In the genomic region with DNA sequence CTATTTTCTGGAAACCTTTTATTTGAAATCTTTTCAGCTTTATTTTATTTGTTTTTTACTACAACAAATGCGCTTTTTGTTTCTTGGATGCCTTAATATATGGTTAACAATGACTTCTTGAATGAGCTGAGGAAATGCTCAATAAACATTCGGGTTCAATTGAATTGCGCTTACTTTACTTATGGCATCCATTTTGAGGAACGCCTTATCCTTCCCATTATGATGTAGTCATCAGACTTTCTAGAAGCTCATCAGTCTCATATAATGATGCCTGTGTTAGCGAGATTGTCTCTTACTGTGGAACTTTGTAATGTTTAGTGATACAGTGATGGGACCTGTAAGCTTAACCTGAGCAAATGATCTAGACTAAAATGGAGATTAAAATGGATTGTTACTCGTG, we compare ENCODE assay signal across 1 cellular context.
TF ChIP-seq lines count a peak whose summit lies in the region.

No MANE protein-coding gene starts in this region.

TF ChIP-seq in HepG2, 621 proteins besides CTCF, POLR2A, EP300 and RAD21:
- TF ChIP-seq ZNF556 (CRISPR knock-in tag; IDR thresholded peaks at IDR 0.05; ENCODE audit: borderline replicate concordance), result no peak
- TF ChIP-seq HDAC1 (CRISPR knock-in tag; IDR thresholded peaks at IDR 0.05), result no peak
- no peak for TF ChIP-seq TBP (CRISPR knock-in tag; IDR thresholded peaks at IDR 0.05)
- TF ChIP-seq, protein P1, sequence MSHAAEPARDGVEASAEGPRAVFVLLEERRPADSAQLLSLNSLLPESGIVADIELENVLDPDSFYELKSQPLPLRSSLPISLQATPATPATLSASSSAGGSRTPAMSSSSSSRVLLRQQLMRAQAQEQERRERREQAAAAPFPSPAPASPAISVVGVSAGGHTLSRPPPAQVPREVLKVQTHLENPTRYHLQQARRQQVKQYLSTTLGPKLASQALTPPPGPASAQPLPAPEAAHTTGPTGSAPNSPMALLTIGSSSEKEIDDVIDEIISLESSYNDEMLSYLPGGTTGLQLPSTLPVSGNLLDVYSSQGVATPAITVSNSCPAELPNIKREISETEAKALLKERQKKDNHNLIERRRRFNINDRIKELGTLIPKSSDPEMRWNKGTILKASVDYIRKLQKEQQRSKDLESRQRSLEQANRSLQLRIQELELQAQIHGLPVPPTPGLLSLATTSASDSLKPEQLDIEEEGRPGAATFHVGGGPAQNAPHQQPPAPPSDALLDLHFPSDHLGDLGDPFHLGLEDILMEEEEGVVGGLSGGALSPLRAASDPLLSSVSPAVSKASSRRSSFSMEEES (CRISPR knock-in tag; IDR thresholded peaks at IDR 0.05), result no peak
- TF ChIP-seq ZFP82 (CRISPR knock-in tag; IDR thresholded peaks at IDR 0.05; ENCODE audit: borderline replicate concordance), result no peak
- TF ChIP-seq MTF2 (CRISPR knock-in tag; IDR thresholded peaks at IDR 0.05; ENCODE audit: borderline replicate concordance), result no peak
- no peak for TF ChIP-seq ZNF160 (CRISPR knock-in tag; IDR thresholded peaks at IDR 0.05)
- TF ChIP-seq ZNF772 (CRISPR knock-in tag; IDR thresholded peaks at IDR 0.05), result no peak
- TF ChIP-seq, protein P2, sequence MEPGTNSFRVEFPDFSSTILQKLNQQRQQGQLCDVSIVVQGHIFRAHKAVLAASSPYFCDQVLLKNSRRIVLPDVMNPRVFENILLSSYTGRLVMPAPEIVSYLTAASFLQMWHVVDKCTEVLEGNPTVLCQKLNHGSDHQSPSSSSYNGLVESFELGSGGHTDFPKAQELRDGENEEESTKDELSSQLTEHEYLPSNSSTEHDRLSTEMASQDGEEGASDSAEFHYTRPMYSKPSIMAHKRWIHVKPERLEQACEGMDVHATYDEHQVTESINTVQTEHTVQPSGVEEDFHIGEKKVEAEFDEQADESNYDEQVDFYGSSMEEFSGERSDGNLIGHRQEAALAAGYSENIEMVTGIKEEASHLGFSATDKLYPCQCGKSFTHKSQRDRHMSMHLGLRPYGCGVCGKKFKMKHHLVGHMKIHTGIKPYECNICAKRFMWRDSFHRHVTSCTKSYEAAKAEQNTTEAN (CRISPR knock-in tag; conservative IDR thresholded peaks at IDR 0.05), result no peak
- no peak for TF ChIP-seq ZNF225 (CRISPR knock-in tag; IDR thresholded peaks at IDR 0.05)
